In genomic region chr1:229035054-229035747, GRCh38 we compare ENCODE assay signal across 9 cellular contexts.
DNase-seq lines count a peak whose midpoint lies in the region; ATAC-seq and TF ChIP-seq lines count a peak whose summit lies in the region.
"Had no signal": no experiment of that assay in that cellular context is flagged by ENCODE, and none has a peak within 500 bp of the region (broad histone marks: within the 10 kb centered on the region; RNA-seq: fewer than 3 reads in every experiment).

No MANE protein-coding gene starts in this region.

- H3K27me3 ChIP-seq in HL-60 (ENCODE audit: insufficient read depth, poor library complexity, severe bottlenecking): no peaks in the 10 kb centered on the region
- no peaks in the 10 kb centered on the region for H3K27me3 ChIP-seq in thyroid gland

- no peak for TF ChIP-seq CTCF in HL-60 (IDR thresholded peaks at IDR 0.05; ENCODE audit: insufficient read depth, low read length)
- TF ChIP-seq CTCF in thyroid gland (IDR thresholded peaks at IDR 0.05): no peak

- ATAC-seq in activated naive CD8-positive, alpha-beta T cell treated with anti-CD3 and anti-CD28 coated beads, Interleukin-2, amount 50 U/mL, for 24 hours: peak; percentile 43
- ATAC-seq in HG02623 (IDR thresholded peaks at IDR 0.05; ENCODE audit: unreplicated experiment): peak; percentile 90

- H3K27ac ChIP-seq in HL-60 (replicated peaks) (peak overlapping the region; percentile 6), thyroid gland (no peak overlapping the region)

- H3K36me3 ChIP-seq in thyroid gland: no peaks in the 10 kb centered on the region

- 73% methylated on average over 6 of the region's 6 CpGs for WGBS in thyroid gland, 2 donors

- H3K27me3 Mint-ChIP-seq in activated naive CD8-positive, alpha-beta T cell treated with anti-CD3 and anti-CD28 coated beads, Interleukin-2, amount 50 U/mL, for 24 hours: peaks cover 10% of the 10 kb centered on the region
- H3K27me3 Mint-ChIP-seq in activated naive CD8-positive, alpha-beta T cell treated with anti-CD3 and anti-CD28 coated beads for 36 hours: peaks cover 14% of the 10 kb centered on the region

- H3K4me3 ChIP-seq in HL-60 (replicated peaks; ENCODE audit: insufficient read depth, low read length): no peak overlapping the region
- H3K4me3 ChIP-seq in thyroid gland (replicated peaks in 1 of 3): no peak overlapping the region

- H3K9me3 ChIP-seq in thyroid gland: no peaks in the 10 kb centered on the region

- no peak for TF ChIP-seq POLR2A in thyroid gland (IDR thresholded peaks at IDR 0.05)

- H3K27ac Mint-ChIP-seq in activated naive CD8-positive, alpha-beta T cell treated with anti-CD3 and anti-CD28 coated beads, Interleukin-2, amount 50 U/mL, for 24 hours: no peak overlapping the region
- no peak overlapping the region for H3K27ac Mint-ChIP-seq in activated naive CD8-positive, alpha-beta T cell treated with anti-CD3 and anti-CD28 coated beads for 36 hours

- H3K4me1 Mint-ChIP-seq in activated naive CD8-positive, alpha-beta T cell treated with anti-CD3 and anti-CD28 coated beads, Interleukin-2, amount 50 U/mL, for 24 hours: peaks cover 39% of the 10 kb centered on the region
- no peaks in the 10 kb centered on the region for H3K4me1 Mint-ChIP-seq in activated naive CD8-positive, alpha-beta T cell treated with anti-CD3 and anti-CD28 coated beads for 36 hours

- intact Hi-C loops in thyroid gland (cut with DNase I): loop anchor here (10.0 kb wide), 1 partner anchor 300 kb away; the partner anchor contains the start of gene RHOU

- peaks cover 8 to 12% of the 10 kb centered on the region in 2 donors for H3K4me1 ChIP-seq in thyroid gland

- DNase-seq in activated naive CD8-positive, alpha-beta T cell treated with anti-CD3 and anti-CD28 coated beads, Interleukin-2, amount 50 U/mL, for 24 hours: no peak
- no peak for DNase-seq in activated naive CD8-positive, alpha-beta T cell treated with anti-CD3 and anti-CD28 coated beads for 36 hours
- DNase-seq in HL-60 (ENCODE audit: low read depth in 1 of 2, low spot score in 1 of 2) (no peak), thyroid gland (peak; percentile 39 to 59), G401 (ENCODE audit: low spot score) (no peak), NOMO-1 treated with DMSO at 0.1 percent for 48 hours (lab: John Stamatoyannopoulos, UW; ENCODE audit: unreplicated experiment) (no peak), nucleus accumbens (lab: John Stamatoyannopoulos, UW) (no peak)
- DNase-seq: H7 had no signal

- no peaks in the 10 kb centered on the region for H3K9me3 Mint-ChIP-seq in activated naive CD8-positive, alpha-beta T cell treated with anti-CD3 and anti-CD28 coated beads, Interleukin-2, amount 50 U/mL, for 24 hours
- H3K9me3 Mint-ChIP-seq in activated naive CD8-positive, alpha-beta T cell treated with anti-CD3 and anti-CD28 coated beads for 36 hours: no peaks in the 10 kb centered on the region

- in situ Hi-C loops in G401 (cut with HindIII; ENCODE audit: low sequenced_read_pairs): no loop called here

- no peaks in the 10 kb centered on the region for H3K36me3 Mint-ChIP-seq in activated naive CD8-positive, alpha-beta T cell treated with anti-CD3 and anti-CD28 coated beads, Interleukin-2, amount 50 U/mL, for 24 hours (ENCODE audit: low read depth)
- no peaks in the 10 kb centered on the region for H3K36me3 Mint-ChIP-seq in activated naive CD8-positive, alpha-beta T cell treated with anti-CD3 and anti-CD28 coated beads for 36 hours

- no peak overlapping the region for H3K4me3 Mint-ChIP-seq in activated naive CD8-positive, alpha-beta T cell treated with anti-CD3 and anti-CD28 coated beads, Interleukin-2, amount 50 U/mL, for 24 hours
- H3K4me3 Mint-ChIP-seq in activated naive CD8-positive, alpha-beta T cell treated with anti-CD3 and anti-CD28 coated beads for 36 hours: no peak overlapping the region

Comparison
In these comparisons a context has a peak if more than half of its experiments do, and no peak if none do; other contexts are left out.
1. DNase-seq: peak in thyroid gland (2 of 2); none in activated naive CD8-positive, alpha-beta T cell treated with anti-CD3 and anti-CD28 coated beads, Interleukin-2, amount 50 U/mL, for 24 hours (single experiment), activated naive CD8-positive, alpha-beta T cell treated with anti-CD3 and anti-CD28 coated beads for 36 hours (single experiment), HL-60 (0 of 2), G401 (single experiment), NOMO-1 treated with DMSO at 0.1 percent for 48 hours (single experiment) and nucleus accumbens (0 of 56).